Comparison of ENCODE assay signal across 18 cellular contexts in genomic region chr14:57487771-57488170, GRCh38. TPM values are rescaled to one million over a fixed set of nuclear protein-coding genes. Genes with fewer than 3 reads are reported as not detected.
DNase-seq lines count a peak whose midpoint lies in the region; ATAC-seq, FAIRE-seq and TF ChIP-seq lines count a peak whose summit lies in the region.
"Had no signal": no experiment of that assay in that cellular context is flagged by ENCODE, and none has a peak within 500 bp of the region (broad histone marks: within the 10 kb centered on the region; RNA-seq: fewer than 3 reads in every experiment).

No MANE protein-coding gene starts in this region.

- H3K79me2 ChIP-seq in HepG2 (ENCODE audit: insufficient read depth, low read length): no peaks in the 10 kb centered on the region

- H3K4me1 ChIP-seq in right lobe of liver: peaks cover 0 to 24% (median 2%) of the 10 kb centered on the region in 4 donors
- H3K4me1 ChIP-seq in HepG2 (ENCODE audit: insufficient read depth, low read length): peaks cover 2% of the 10 kb centered on the region; the same call in 1 of the 2 replicates
- peaks cover 5% of the 10 kb centered on the region for H3K4me1 ChIP-seq in RWPE2 (ENCODE audit: insufficient read depth, poor library complexity, severe bottlenecking)
- H3K4me1 ChIP-seq: SJSA1 had no signal

- CTCF ChIA-PET in HepG2 (lab: Yijun Ruan, JAX; ENCODE audit: low intra/inter-chr PET ratio, low total read pairs): interaction anchor here (1.9 kb wide), 1 partner anchor 585 kb away, joined by 13 read pairs; no protein-coding TSS in a partner anchor

- intact Hi-C loops in right lobe of liver (cut with DNase I) (loop anchor here in 1 of 2 donors (10.0 kb wide), 1 partner anchor 77 kb away; no protein-coding TSS in a partner anchor), HepG2 (cut with micrococcal nuclease; ENCODE audit: unreplicated experiment) (loop anchor here (1.0 to 2.0 kb wide), 2 partner anchors 383 to 585 kb away; no protein-coding TSS in a partner anchor)

- H3K36me3 ChIP-seq in right lobe of liver (peaks cover 0 to 2% (median under 1%) of the 10 kb centered on the region in 4 donors), HepG2 (replicated peaks in 1 of 2; ENCODE audit: control insufficient read depth in 1 of 2, insufficient read depth in 2 of 2, low read length in 2 of 2) (no peaks in the 10 kb centered on the region), RWPE2 (ENCODE audit: low read depth) (no peaks in the 10 kb centered on the region)
- H3K36me3 ChIP-seq: SJSA1 had no signal

- no peak overlapping the region for H3K4me3 ChIP-seq in right lobe of liver
- H3K4me3 ChIP-seq in HepG2 (replicated peaks in 1 of 3; ENCODE audit: insufficient read depth in 1 of 3, low read depth in 2 of 3, low read length in 3 of 3): no peak overlapping the region
- no peak overlapping the region for H3K4me3 ChIP-seq in RWPE2 (ENCODE audit: severe bottlenecking)
- H3K4me3 ChIP-seq: SJSA1 had no signal

- FAIRE-seq in HepG2 (lab: Jason Lieb, UNC): no peak
- FAIRE-seq: endothelial cell of umbilical vein had no signal

- TF ChIP-seq EP300 in HepG2 (IDR thresholded peaks at IDR 0.05; ENCODE audit: low read depth in 2 of 2, low read length in 2 of 2) (no peak), HepG2 (CRISPR knock-in tag; IDR thresholded peaks at IDR 0.05; ENCODE audit: borderline replicate concordance) (no peak)

- ATAC-seq in right lobe of liver: peak; percentile 34 to 89 (median 42)
- no peak for ATAC-seq in HepG2
- ATAC-seq in RWPE2 (ENCODE audit: low read depth): peak; percentile 24; the same call in 1 of the 3 replicates
- ATAC-seq in GM21717 (IDR thresholded peaks at IDR 0.05; ENCODE audit: unreplicated experiment): no peak
- ATAC-seq: CD8-positive, alpha-beta T cell; natural killer cell treated with Interleukin-12 subunit alpha and Interleukin-12 subunit beta and Interleukin-15 and Interleukin-18, amount 100 ng/mL, for 72 hours had no signal

- no peak overlapping the region for H3K9ac ChIP-seq in HepG2 (ENCODE audit: insufficient read depth, low read depth, low read length)

- no TSS peak for BruUV-seq in HepG2 (replicated peaks; lab: Mats Ljungman, UMichigan)

- WGBS in right lobe of liver (ENCODE audit: insufficient coverage, low coverage, low lambda C conversion rate, missing lambda C conversion rate): 28% methylated on average over 1 of the region's 1 CpG
- 32% methylated on average over 1 of the region's 1 CpG for WGBS in HepG2 (ENCODE audit: low lambda C conversion rate)

- in situ Hi-C loops in HepG2 (cut with HindIII; ENCODE audit: extremely low pct_ligation_motif_present, low pct_unique_long_range_greater_than_20kb): loop anchor here (10.0 kb wide), 1 partner anchor 597 kb away; no protein-coding TSS in a partner anchor

- H3K27ac ChIP-seq in right lobe of liver (no peak overlapping the region), HepG2 (ENCODE audit: extremely low read length, insufficient read depth, low read length) (no peak overlapping the region), RWPE2 (ENCODE audit: poor library complexity, severe bottlenecking) (no peak overlapping the region)
- H3K27ac ChIP-seq: SJSA1 had no signal

- POLR2A ChIA-PET in HepG2 (lab: Yijun Ruan, JAX): no interaction called here

- no peak for TF ChIP-seq CTCF in right lobe of liver (IDR thresholded peaks at IDR 0.05)
- TF ChIP-seq CTCF in HepG2 (CRISPR knock-in tag; IDR thresholded peaks at IDR 0.05): no peak
- TF ChIP-seq CTCF in RWPE2 (IDR thresholded peaks at IDR 0.05; ENCODE audit: poor library complexity, severe bottlenecking): no peak

- TF ChIP-seq POLR2A in right lobe of liver (IDR thresholded peaks at IDR 0.05) (no peak), HepG2 (IDR thresholded peaks at IDR 0.05; ENCODE audit: insufficient read depth in 1 of 2, low read depth in 2 of 2, low read length in 2 of 2) (no peak), erythroblast (IDR thresholded peaks at IDR 0.05; ENCODE audit: low read length) (no peak)

- H3K27me3 ChIP-seq in right lobe of liver (no peaks in the 10 kb centered on the region), HepG2 (ENCODE audit: control insufficient read depth in 1 of 2, insufficient read depth in 2 of 2, low read length in 2 of 2) (no peaks in the 10 kb centered on the region), RWPE2 (ENCODE audit: insufficient read depth, poor library complexity, severe bottlenecking) (peaks cover 26% of the 10 kb centered on the region)
- H3K27me3 ChIP-seq: SJSA1 had no signal

- no peaks in the 10 kb centered on the region for H4K20me1 ChIP-seq in HepG2 (ENCODE audit: insufficient read depth, low read length)

- no peak for TF ChIP-seq RAD21 in HepG2 (CRISPR knock-in tag; IDR thresholded peaks at IDR 0.05)

- H3K9me3 ChIP-seq in right lobe of liver (peaks cover 0 to 2% (median 0%) of the 10 kb centered on the region in 4 donors), HepG2 (ENCODE audit: low read length) (no peaks in the 10 kb centered on the region), RWPE2 (ENCODE audit: severe bottlenecking) (no peaks in the 10 kb centered on the region)
- H3K9me3 ChIP-seq: SJSA1 had no signal

- no peak overlapping the region for H2AFZ ChIP-seq in HepG2 (ENCODE audit: low read length)

- no peak for DNase-seq in right lobe of liver
- DNase-seq in HepG2 (ENCODE audit: low spot score): no peak
- DNase-seq in RWPE2 (ENCODE audit: low spot score): no peak
- peak; percentile 83 for DNase-seq in glomerular visceral epithelial cell (ENCODE audit: extremely low spot score)
- no peak for DNase-seq in activated effector memory CD4-positive, alpha-beta T cell treated with anti-CD3 and anti-CD28 coated beads, Interleukin-2, amount 50 U/mL, for 16 hours
- DNase-seq in NCI-H2196 (lab: John Stamatoyannopoulos, UW; ENCODE audit: unreplicated experiment): no peak
- DNase-seq in erythroblast (lab: John Stamatoyannopoulos, UW): no peak
- DNase-seq: activated CD4-positive, alpha-beta T cell treated with anti-CD3 and anti-CD28 coated beads for 48 hours; activated CD8-positive, alpha-beta memory T cell treated with anti-CD3 and anti-CD28 coated beads, Interleukin-2, amount 50 U/mL, for 48 hours; activated naive CD4-positive, alpha-beta T cell treated with anti-CD3 and anti-CD28 coated beads for 36 hours; CD8-positive, alpha-beta T cell; NCI-H1930; NCI-H510A treated with DMSO at 0.1 percent for 48 hours had no signal

- no peak overlapping the region for H3K4me2 ChIP-seq in HepG2 (ENCODE audit: low read depth, low read length)

TF ChIP-seq in HepG2, 621 proteins besides CTCF, POLR2A, EP300 and RAD21 (continues in another document):
- TF ChIP-seq BCLAF1 (IDR thresholded peaks at IDR 0.05): no peak

RNA-seq across cellular contexts. Expression of gene CCDC198, which starts 5.9 kb away (rescaled TPM):
- total RNA-seq in right lobe of liver: 10 to 100 TPM; 23.2 to 56.6 (median 37.1) TPM
- total RNA-seq in HepG2 (2016; rRNA removed; fragmentation: Illumina TruSeq; extraction: Trizol): 0.46 and 0.69 TPM in 2 replicates
- total RNA-seq in HepG2 (2016; cell fraction: cytosol; rRNA removed; fragmentation: Illumina TruSeq; extraction: Trizol; ENCODE audit: low read depth): 0.44 and 0.51 TPM in 2 replicates
- total RNA-seq in HepG2 (2016; cell fraction: insoluble cytoplasmic fraction; rRNA removed; fragmentation: Illumina TruSeq; extraction: Trizol): 0.25 and 0.71 TPM in 2 replicates
- 0.34 and 1.3 TPM in 2 replicates for total RNA-seq in HepG2 (2016; cell fraction: membrane; rRNA removed; fragmentation: Illumina TruSeq; extraction: Trizol)
- total RNA-seq in HepG2 (2016; cell fraction: nucleus; rRNA removed; fragmentation: Illumina TruSeq; extraction: Trizol): 1.2 and 1.6 TPM in 2 replicates
- 0.95 TPM in 2 replicates for polyA plus RNA-seq in HepG2 (2011; rRNA removed)
- polyA plus RNA-seq in HepG2 (2011; cell fraction: cytosol; rRNA removed): 0.17 and 0.32 TPM in 2 replicates
- 2.3 and 3.2 TPM in 2 replicates for polyA plus RNA-seq in HepG2 (2011; cell fraction: nucleus; rRNA removed)
- polyA plus RNA-seq in HepG2 (2012): 0.12 and 0.42 TPM in 2 replicates
- 0.31 and 0.32 TPM in 2 replicates for polyA plus RNA-seq in HepG2 (2016; cell fraction: cytosol; fragmentation: Illumina TruSeq; extraction: Trizol; ENCODE audit: low read depth)
- 0.69 and 1.1 TPM in 2 replicates for polyA plus RNA-seq in HepG2 (2016; cell fraction: insoluble cytoplasmic fraction; fragmentation: Illumina TruSeq; extraction: Trizol; ENCODE audit: low read depth)
- polyA plus RNA-seq in HepG2 (2016; cell fraction: membrane; fragmentation: Illumina TruSeq; extraction: Trizol; ENCODE audit: low read depth): 0.35 and 0.46 TPM in 2 replicates
- 3.1 and 3.9 TPM in 2 replicates for polyA plus RNA-seq in HepG2 (2016; cell fraction: nucleus; fragmentation: Illumina TruSeq; extraction: Trizol; ENCODE audit: insufficient read depth, low read depth)
- not detected in 2 replicates for polyA minus RNA-seq in HepG2 (2011; rRNA and poly(A)+ RNA removed; ENCODE audit: low replicate concordance)
- polyA minus RNA-seq in HepG2 (2011; cell fraction: cytosol; rRNA and poly(A)+ RNA removed): not detected in 2 replicates
- 4.9 and 5.3 TPM in 2 replicates for polyA minus RNA-seq in HepG2 (2011; cell fraction: nucleus; rRNA and poly(A)+ RNA removed)
- total RNA-seq: activated naive CD4-positive, alpha-beta T cell treated with anti-CD3 and anti-CD28 coated beads for 36 hours; CD8-positive, alpha-beta T cell; endothelial cell of umbilical vein; natural killer cell treated with Interleukin-12 subunit alpha and Interleukin-12 subunit beta and Interleukin-15 and Interleukin-18, amount 100 ng/mL, for 72 hours; SJSA1 had no signal
- polyA plus RNA-seq: endothelial cell of umbilical vein, IgD-negative memory B cell had no signal

Comparison
In these comparisons a context has a peak if more than half of its experiments do, and no peak if none do; other contexts are left out.
1. ATAC-seq: peak in right lobe of liver (4 of 4) and RWPE2 (single experiment); none in HepG2 (single experiment) and GM21717 (single experiment).
2. RNA of gene CCDC198, which starts 5.9 kb away (total RNA-seq): 23.2 to 56.6 TPM in right lobe of liver; 0.25 to 1.6 TPM in HepG2; every median in the first group is over 4 times any median in the second.